1 cellular context compared by ENCODE assay signal in the genomic region with DNA sequence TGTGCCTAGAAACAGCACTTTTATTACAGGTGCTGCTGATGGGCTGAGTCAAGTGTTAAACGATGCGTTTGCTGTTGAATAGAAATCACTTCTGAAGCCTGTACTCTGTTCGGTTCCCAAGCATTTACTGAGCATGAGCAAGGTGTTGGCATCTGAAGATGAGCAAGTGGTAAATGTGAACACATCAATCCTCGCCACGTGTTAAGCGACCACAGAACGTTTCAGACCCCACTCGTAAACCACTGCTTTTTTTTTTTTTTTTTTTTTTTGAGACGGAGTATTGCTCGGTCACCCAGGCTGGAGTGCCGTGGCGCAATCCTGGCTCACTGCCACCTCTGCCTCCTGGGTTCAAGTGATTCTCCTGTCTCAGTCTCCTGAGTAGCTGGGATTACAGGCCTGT.
TF ChIP-seq lines count a peak whose summit lies in the region.

No MANE protein-coding gene starts in this region.

TF ChIP-seq in H1, 55 proteins besides CTCF, POLR2A, EP300 and RAD21 (continued from another document):
- TF ChIP-seq, protein P1, sequence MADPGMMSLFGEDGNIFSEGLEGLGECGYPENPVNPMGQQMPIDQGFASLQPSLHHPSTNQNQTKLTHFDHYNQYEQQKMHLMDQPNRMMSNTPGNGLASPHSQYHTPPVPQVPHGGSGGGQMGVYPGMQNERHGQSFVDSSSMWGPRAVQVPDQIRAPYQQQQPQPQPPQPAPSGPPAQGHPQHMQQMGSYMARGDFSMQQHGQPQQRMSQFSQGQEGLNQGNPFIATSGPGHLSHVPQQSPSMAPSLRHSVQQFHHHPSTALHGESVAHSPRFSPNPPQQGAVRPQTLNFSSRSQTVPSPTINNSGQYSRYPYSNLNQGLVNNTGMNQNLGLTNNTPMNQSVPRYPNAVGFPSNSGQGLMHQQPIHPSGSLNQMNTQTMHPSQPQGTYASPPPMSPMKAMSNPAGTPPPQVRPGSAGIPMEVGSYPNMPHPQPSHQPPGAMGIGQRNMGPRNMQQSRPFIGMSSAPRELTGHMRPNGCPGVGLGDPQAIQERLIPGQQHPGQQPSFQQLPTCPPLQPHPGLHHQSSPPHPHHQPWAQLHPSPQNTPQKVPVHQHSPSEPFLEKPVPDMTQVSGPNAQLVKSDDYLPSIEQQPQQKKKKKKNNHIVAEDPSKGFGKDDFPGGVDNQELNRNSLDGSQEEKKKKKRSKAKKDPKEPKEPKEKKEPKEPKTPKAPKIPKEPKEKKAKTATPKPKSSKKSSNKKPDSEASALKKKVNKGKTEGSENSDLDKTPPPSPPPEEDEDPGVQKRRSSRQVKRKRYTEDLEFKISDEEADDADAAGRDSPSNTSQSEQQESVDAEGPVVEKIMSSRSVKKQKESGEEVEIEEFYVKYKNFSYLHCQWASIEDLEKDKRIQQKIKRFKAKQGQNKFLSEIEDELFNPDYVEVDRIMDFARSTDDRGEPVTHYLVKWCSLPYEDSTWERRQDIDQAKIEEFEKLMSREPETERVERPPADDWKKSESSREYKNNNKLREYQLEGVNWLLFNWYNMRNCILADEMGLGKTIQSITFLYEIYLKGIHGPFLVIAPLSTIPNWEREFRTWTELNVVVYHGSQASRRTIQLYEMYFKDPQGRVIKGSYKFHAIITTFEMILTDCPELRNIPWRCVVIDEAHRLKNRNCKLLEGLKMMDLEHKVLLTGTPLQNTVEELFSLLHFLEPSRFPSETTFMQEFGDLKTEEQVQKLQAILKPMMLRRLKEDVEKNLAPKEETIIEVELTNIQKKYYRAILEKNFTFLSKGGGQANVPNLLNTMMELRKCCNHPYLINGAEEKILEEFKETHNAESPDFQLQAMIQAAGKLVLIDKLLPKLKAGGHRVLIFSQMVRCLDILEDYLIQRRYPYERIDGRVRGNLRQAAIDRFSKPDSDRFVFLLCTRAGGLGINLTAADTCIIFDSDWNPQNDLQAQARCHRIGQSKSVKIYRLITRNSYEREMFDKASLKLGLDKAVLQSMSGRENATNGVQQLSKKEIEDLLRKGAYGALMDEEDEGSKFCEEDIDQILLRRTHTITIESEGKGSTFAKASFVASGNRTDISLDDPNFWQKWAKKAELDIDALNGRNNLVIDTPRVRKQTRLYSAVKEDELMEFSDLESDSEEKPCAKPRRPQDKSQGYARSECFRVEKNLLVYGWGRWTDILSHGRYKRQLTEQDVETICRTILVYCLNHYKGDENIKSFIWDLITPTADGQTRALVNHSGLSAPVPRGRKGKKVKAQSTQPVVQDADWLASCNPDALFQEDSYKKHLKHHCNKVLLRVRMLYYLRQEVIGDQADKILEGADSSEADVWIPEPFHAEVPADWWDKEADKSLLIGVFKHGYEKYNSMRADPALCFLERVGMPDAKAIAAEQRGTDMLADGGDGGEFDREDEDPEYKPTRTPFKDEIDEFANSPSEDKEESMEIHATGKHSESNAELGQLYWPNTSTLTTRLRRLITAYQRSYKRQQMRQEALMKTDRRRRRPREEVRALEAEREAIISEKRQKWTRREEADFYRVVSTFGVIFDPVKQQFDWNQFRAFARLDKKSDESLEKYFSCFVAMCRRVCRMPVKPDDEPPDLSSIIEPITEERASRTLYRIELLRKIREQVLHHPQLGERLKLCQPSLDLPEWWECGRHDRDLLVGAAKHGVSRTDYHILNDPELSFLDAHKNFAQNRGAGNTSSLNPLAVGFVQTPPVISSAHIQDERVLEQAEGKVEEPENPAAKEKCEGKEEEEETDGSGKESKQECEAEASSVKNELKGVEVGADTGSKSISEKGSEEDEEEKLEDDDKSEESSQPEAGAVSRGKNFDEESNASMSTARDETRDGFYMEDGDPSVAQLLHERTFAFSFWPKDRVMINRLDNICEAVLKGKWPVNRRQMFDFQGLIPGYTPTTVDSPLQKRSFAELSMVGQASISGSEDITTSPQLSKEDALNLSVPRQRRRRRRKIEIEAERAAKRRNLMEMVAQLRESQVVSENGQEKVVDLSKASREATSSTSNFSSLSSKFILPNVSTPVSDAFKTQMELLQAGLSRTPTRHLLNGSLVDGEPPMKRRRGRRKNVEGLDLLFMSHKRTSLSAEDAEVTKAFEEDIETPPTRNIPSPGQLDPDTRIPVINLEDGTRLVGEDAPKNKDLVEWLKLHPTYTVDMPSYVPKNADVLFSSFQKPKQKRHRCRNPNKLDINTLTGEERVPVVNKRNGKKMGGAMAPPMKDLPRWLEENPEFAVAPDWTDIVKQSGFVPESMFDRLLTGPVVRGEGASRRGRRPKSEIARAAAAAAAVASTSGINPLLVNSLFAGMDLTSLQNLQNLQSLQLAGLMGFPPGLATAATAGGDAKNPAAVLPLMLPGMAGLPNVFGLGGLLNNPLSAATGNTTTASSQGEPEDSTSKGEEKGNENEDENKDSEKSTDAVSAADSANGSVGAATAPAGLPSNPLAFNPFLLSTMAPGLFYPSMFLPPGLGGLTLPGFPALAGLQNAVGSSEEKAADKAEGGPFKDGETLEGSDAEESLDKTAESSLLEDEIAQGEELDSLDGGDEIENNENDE (IDR thresholded peaks at IDR 0.05; ENCODE audit: insufficient replicate concordance, low read length): no peak
